ENCODE assay signal across 9 cellular contexts in genomic region chr12:6958609-6959375, GRCh38. TPM values are rescaled to one million over a fixed set of nuclear protein-coding genes. Genes with fewer than 3 reads are reported as not detected.
DNase-seq lines count a peak whose midpoint lies in the region; ATAC-seq and TF ChIP-seq lines count a peak whose summit lies in the region.
"Had no signal": no experiment of that assay in that cellular context is flagged by ENCODE, and none has a peak within 500 bp of the region (broad histone marks: within the 10 kb centered on the region; RNA-seq: fewer than 3 reads in every experiment).

No MANE protein-coding gene starts in this region.

- DNase-seq in CD1c-positive myeloid dendritic cell (ENCODE audit: extremely low spot score) (peak; percentile 86), KG1 (lab: John Stamatoyannopoulos, UW) (peak; percentile 52), left cardiac atrium (peak; percentile 34), epidermal melanocyte (ENCODE audit: insufficient read length, low spot score) (no peak), foreskin keratinocyte (no peak)
- DNase-seq in activated CD8-positive, alpha-beta memory T cell treated with anti-CD3 and anti-CD28 coated beads for 24 hours, result peak; percentile 87

- no peak for TF ChIP-seq CTCF in foreskin keratinocyte (conservative IDR thresholded peaks at IDR 0.05)

- no peaks in the 10 kb centered on the region for H3K9me3 ChIP-seq in subcutaneous abdominal adipose tissue (ENCODE audit: control insufficient read depth in 5 of 5, low read length in 5 of 5)

- H3K27ac ChIP-seq in subcutaneous abdominal adipose tissue (ENCODE audit: low read depth, low read length) (peak overlapping the region; percentile 67), foreskin keratinocyte (no peak overlapping the region)
- H3K27ac ChIP-seq: C4-2B had no signal

- peak overlapping the region in 4 of 5 donors; percentile 5 to 37 (median 16) for H3K4me3 ChIP-seq in subcutaneous abdominal adipose tissue (ENCODE audit: low read depth in 1 of 5, low read length in 5 of 5)

- H3K4me1 ChIP-seq in subcutaneous abdominal adipose tissue (ENCODE audit: control insufficient read depth in 5 of 5, insufficient read depth in 5 of 5, low read length in 5 of 5), result peaks cover 10 to 89% (median 68%) of the 10 kb centered on the region in 5 donors
- H3K4me1 ChIP-seq in foreskin keratinocyte, result peaks cover 11% of the 10 kb centered on the region

- H3K36me3 ChIP-seq in subcutaneous abdominal adipose tissue (ENCODE audit: control insufficient read depth in 5 of 5, insufficient read depth in 5 of 5, low read length in 5 of 5), result peaks cover 0 to 7% (median 0%) of the 10 kb centered on the region in 5 donors

- peak overlapping the region in 4 of 5 donors; percentile 11 to 61 (median 34) for H3K9ac ChIP-seq in subcutaneous abdominal adipose tissue (ENCODE audit: low read length in 5 of 5)

- intact Hi-C loops in left cardiac atrium (cut with DNase I), result no loop called here

- peaks cover 0 to 6% (median 0%) of the 10 kb centered on the region in 5 donors for H3K27me3 ChIP-seq in subcutaneous abdominal adipose tissue (ENCODE audit: control insufficient read depth in 5 of 5, insufficient read depth in 4 of 5, low read length in 5 of 5)
- no peaks in the 10 kb centered on the region for H3K27me3 ChIP-seq in foreskin keratinocyte

- ATAC-seq in GM21367 (IDR thresholded peaks at IDR 0.05; ENCODE audit: unreplicated experiment), result peak; percentile 38
- peak; percentile 17 to 25 for ATAC-seq in left cardiac atrium
- no peak for ATAC-seq in foreskin keratinocyte

RNA-seq across cellular contexts. Expression of gene PTPN6, which starts 7.6 kb away (rescaled TPM):
- total RNA-seq in left cardiac atrium (10 to 100 TPM; 13.0 to 18.9 TPM), foreskin keratinocyte (22.5 and 23.2 TPM in 2 replicates)
- 21.8 and 24.9 TPM in 2 replicates for polyA plus RNA-seq in foreskin keratinocyte

RNA-seq across cellular contexts. Expression of gene PHB2, which starts 11.7 kb away (rescaled TPM):
- total RNA-seq in left cardiac atrium, result 100 to 1,000 TPM; 117 to 157 TPM
- 267 and 290 TPM in 2 replicates for total RNA-seq in foreskin keratinocyte
- 271 and 299 TPM in 2 replicates for polyA plus RNA-seq in foreskin keratinocyte

RNA-seq across cellular contexts. Expression of gene EMG1, which starts 11.9 kb away (rescaled TPM):
- total RNA-seq in left cardiac atrium (10 to 100 TPM; 34.4 to 36.6 TPM), foreskin keratinocyte (103 and 111 TPM in 2 replicates)
- polyA plus RNA-seq in foreskin keratinocyte, result 115 and 133 TPM in 2 replicates

RNA-seq across cellular contexts. Expression of gene C12orf57, which starts 15.0 kb away (rescaled TPM):
- 100 to 1,000 TPM; 249 to 282 TPM for total RNA-seq in left cardiac atrium
- total RNA-seq in foreskin keratinocyte, result 119 and 147 TPM in 2 replicates
- 177 and 232 TPM in 2 replicates for polyA plus RNA-seq in foreskin keratinocyte

RNA-seq across cellular contexts. Expression of gene RNU7-1, which starts 15.2 kb away (rescaled TPM):
- not detected for total RNA-seq in left cardiac atrium
- not detected in 2 replicates for total RNA-seq in foreskin keratinocyte
- not detected in 2 replicates for polyA plus RNA-seq in foreskin keratinocyte

Comparison
In these comparisons a context has a peak if more than half of its experiments do, and no peak if none do; other contexts are left out.
1. DNase-seq: peak in CD1c-positive myeloid dendritic cell (single experiment), KG1 (single experiment), activated CD8-positive, alpha-beta memory T cell treated with anti-CD3 and anti-CD28 coated beads for 24 hours (single experiment) and left cardiac atrium (single experiment); none in epidermal melanocyte (single experiment) and foreskin keratinocyte (0 of 2).